In the genomic region with DNA sequence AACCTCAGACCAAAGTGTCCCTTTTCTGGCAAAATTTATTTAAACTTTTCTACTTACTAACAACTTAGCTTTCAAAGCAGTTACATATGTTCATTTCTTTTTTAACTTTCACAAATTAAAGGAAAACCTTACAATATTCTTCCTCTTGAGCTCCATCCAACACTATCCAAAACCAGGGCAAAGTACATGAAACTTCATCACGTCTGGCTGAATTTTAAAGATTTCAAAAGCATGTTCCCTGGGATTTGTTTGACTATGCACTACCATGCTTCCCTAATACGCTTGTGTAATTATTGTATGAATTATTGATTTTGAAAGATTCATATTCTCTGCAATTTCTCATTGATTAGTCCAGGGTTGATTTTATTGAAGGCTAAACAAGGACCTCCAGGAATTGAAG, we compare ENCODE assay signal across 1 cellular context.
TF ChIP-seq lines count a peak whose summit lies in the region.

No MANE protein-coding gene starts in this region.

TF ChIP-seq in HepG2, 621 proteins besides CTCF, POLR2A, EP300 and RAD21 (continued from another document):
- TF ChIP-seq CREB3 (CRISPR knock-in tag; IDR thresholded peaks at IDR 0.05): no peak
- TF ChIP-seq ZNF574 (CRISPR knock-in tag; IDR thresholded peaks at IDR 0.05): no peak
- no peak for TF ChIP-seq NFATC3 (CRISPR knock-in tag; IDR thresholded peaks at IDR 0.05)
- TF ChIP-seq ZNF329 (CRISPR knock-in tag; IDR thresholded peaks at IDR 0.05; ENCODE audit: low read depth): no peak
- TF ChIP-seq RBM22 (optimal IDR thresholded peaks at IDR 0.05; ENCODE audit: low read length): no peak
